9 cellular contexts compared by ENCODE assay signal in genomic region chr18:63823516-63824219, GRCh38. TPM values are rescaled to one million over a fixed set of nuclear protein-coding genes. Genes with fewer than 3 reads are reported as not detected.
A peak's percentile ranks its signal among the peaks of the same experiment; 100 is the strongest.
DNase-seq lines count a peak whose midpoint lies in the region; ATAC-seq and TF ChIP-seq lines count a peak whose summit lies in the region.
"Had no signal": no experiment of that assay in that cellular context is flagged by ENCODE, and none has a peak within 500 bp of the region (broad histone marks: within the 10 kb centered on the region; RNA-seq: fewer than 3 reads in every experiment).

No MANE protein-coding gene starts in this region.

- no peak overlapping the region for H3K27ac ChIP-seq in Peyer's patch

- H3K4me3 ChIP-seq in Peyer's patch (no peak overlapping the region), fibroblast of mammary gland (ENCODE audit: control insufficient read depth, low read depth, low read length) (no peak overlapping the region)

- TF ChIP-seq POLR2A in Peyer's patch (IDR thresholded peaks at IDR 0.05) = no peak

- ATAC-seq in GM19395 (IDR thresholded peaks at IDR 0.05; ENCODE audit: unreplicated experiment) = no peak
- no peak for ATAC-seq in HG03432 (IDR thresholded peaks at IDR 0.05; ENCODE audit: unreplicated experiment)
- ATAC-seq: left colon, T-cell had no signal

- DNase-seq in GM20000 (ENCODE audit: low spot score) (peak; percentile 23), Peyer's patch (peak in 1 of 3 donors; percentile 56), fibroblast of mammary gland (ENCODE audit: low read depth) (peak; percentile 22), epidermal melanocyte (ENCODE audit: insufficient read length, low spot score) (no peak)
- DNase-seq in stimulated activated CD4-positive, alpha-beta T cell treated with anti-CD3 and anti-CD28 coated beads, Interleukin-12 subunit alpha, Interleukin-12 subunit beta, amount 100 ng/mL, for 4 hours = peak; percentile 17

- H3K9me3 ChIP-seq in Peyer's patch = no peaks in the 10 kb centered on the region

- peak; percentile 38 for TF ChIP-seq CTCF in GM20000 (IDR thresholded peaks at IDR 0.05; ENCODE audit: extremely low read depth, missing control alignments)
- peak in 4 of 6 experiments; percentile 20 to 48 (median 25) for TF ChIP-seq CTCF in Peyer's patch (IDR thresholded peaks at IDR 0.05)
- TF ChIP-seq CTCF in fibroblast of mammary gland (conservative IDR thresholded peaks at IDR 0.05; ENCODE audit: control insufficient read depth, insufficient read depth, low read depth, low read length) = peak; percentile 44

- H3K36me3 ChIP-seq in Peyer's patch = no peaks in the 10 kb centered on the region

- no peaks in the 10 kb centered on the region for H3K27me3 ChIP-seq in Peyer's patch

- no peaks in the 10 kb centered on the region for H3K4me1 ChIP-seq in Peyer's patch

RNA-seq across cellular contexts. Expression of gene SERPINB7, which starts 48.5 kb away (rescaled TPM):
- total RNA-seq in Peyer's patch = not detected
- total RNA-seq: T-cell had no signal
